In genomic region chr19:15253076-15253475, GRCh38 we compare ENCODE assay signal across 12 cellular contexts. TPM values are rescaled to one million over a fixed set of nuclear protein-coding genes. Genes with fewer than 3 reads are reported as not detected.
DNase-seq lines count a peak whose midpoint lies in the region; ATAC-seq and TF ChIP-seq lines count a peak whose summit lies in the region.
"Had no signal": no experiment of that assay in that cellular context is flagged by ENCODE, and none has a peak within 500 bp of the region (broad histone marks: within the 10 kb centered on the region; RNA-seq: fewer than 3 reads in every experiment).

No MANE protein-coding gene starts in this region.

- peaks cover 52 to 64% (median 60%) of the 10 kb centered on the region in 9 donors for H3K4me1 ChIP-seq in heart right ventricle
- H3K4me1 ChIP-seq in psoas muscle = peaks cover 57% of the 10 kb centered on the region
- H3K4me1 ChIP-seq in uterus = peaks cover 31 to 47% of the 10 kb centered on the region in 2 donors

- no peak for TF ChIP-seq CTCF in heart right ventricle (IDR thresholded peaks at IDR 0.05)
- TF ChIP-seq CTCF in psoas muscle (IDR thresholded peaks at IDR 0.05) = no peak
- TF ChIP-seq CTCF in uterus (IDR thresholded peaks at IDR 0.05) = no peak

- no peak for DNase-seq in heart right ventricle
- DNase-seq in Right ventricle myocardium inferior (ENCODE audit: missing footprints) = no peak
- DNase-seq in psoas muscle = no peak
- DNase-seq in uterus = no peak
- DNase-seq in cerebellum (ENCODE audit: low spot score) = no peak
- no peak for DNase-seq in erythroblast (lab: John Stamatoyannopoulos, UW)
- no peak for DNase-seq in middle frontal gyrus (ENCODE audit: extremely low spot score, low spot score)
- DNase-seq: amniotic stem cell, T-helper 17 cell had no signal

- H3K27me3 ChIP-seq in heart right ventricle (no peaks in the 10 kb centered on the region), psoas muscle (ENCODE audit: insufficient read depth in 3 of 3, low read length in 2 of 3) (no peaks in the 10 kb centered on the region), uterus (no peaks in the 10 kb centered on the region)

- ATAC-seq in heart right ventricle = no peak
- no peak for ATAC-seq in Right ventricle myocardium inferior
- no peak for ATAC-seq in psoas muscle
- ATAC-seq: T-helper 17 cell had no signal

- H3K27ac ChIP-seq in heart right ventricle (peak overlapping the region in 9 of 10 donors; percentile 72 to 94 (median 92)), cingulate gyrus (ENCODE audit: low read depth, low read length) (peak overlapping the region; percentile 55), psoas muscle (peak overlapping the region; percentile 91), uterus (peak overlapping the region; percentile 83 to 89)

- peaks cover 9 to 89% (median 51%) of the 10 kb centered on the region in 9 donors for H3K36me3 ChIP-seq in heart right ventricle
- H3K36me3 ChIP-seq in psoas muscle (ENCODE audit: insufficient read depth in 1 of 2, low read depth in 1 of 2) = peaks cover 8 to 64% of the 10 kb centered on the region in 2 donors
- no peaks in the 10 kb centered on the region for H3K36me3 ChIP-seq in uterus

- H3K9me3 ChIP-seq in heart right ventricle (no peaks in the 10 kb centered on the region), psoas muscle (no peaks in the 10 kb centered on the region), uterus (no peaks in the 10 kb centered on the region)

- 79 to 82% methylated on average over 8 of the region's 8 CpGs for WGBS in heart right ventricle, 2 donors
- WGBS in psoas muscle, 3 donors = 38 to 63% (median 50%) methylated on average over 8 of the region's 8 CpGs

- no peak overlapping the region for H3K4me3 ChIP-seq in heart right ventricle
- no peak overlapping the region for H3K4me3 ChIP-seq in psoas muscle
- H3K4me3 ChIP-seq in uterus = no peak overlapping the region

- intact Hi-C loops in heart right ventricle (cut with DNase I) = loop anchor here in 6 of 10 donors (5.0 to 10.0 kb wide), 4 partner anchors 56 to 164 kb away; partner anchors contain the start of genes SYDE1 (in 2 of the 6) and AKAP8L (in 1 of the 6)
- intact Hi-C loops in Right ventricle myocardium inferior (cut with DNase I) = loop anchor here (5.0 to 10.0 kb wide), 3 partner anchors 56 to 138 kb away; no protein-coding TSS in a partner anchor
- intact Hi-C loops in psoas muscle (cut with DNase I) = loop anchor here (5.0 to 10.0 kb wide), 2 partner anchors 76 to 182 kb away; no protein-coding TSS in a partner anchor
- intact Hi-C loops in uterus (cut with DNase I; ENCODE audit: low total_unique reads) = loop anchor here (10.0 kb wide), 1 partner anchor 58 kb away; no protein-coding TSS in a partner anchor

- no peak for TF ChIP-seq POLR2A in uterus (IDR thresholded peaks at IDR 0.05)
- TF ChIP-seq POLR2A in erythroblast (IDR thresholded peaks at IDR 0.05; ENCODE audit: low read length) = no peak

RNA-seq across cellular contexts. Expression of gene EPHX3, which starts 20.8 kb away (rescaled TPM):
- under 1 TPM in 5 of 10 donors, not detected in 5; 0.15 to 0.32 (median 0.17) TPM for total RNA-seq in heart right ventricle
- polyA plus RNA-seq in heart right ventricle = under 1 TPM in 1 of 2 donors, not detected in 1; 0.20 TPM
- 0.14 TPM for total RNA-seq in Right ventricle myocardium inferior
- total RNA-seq in psoas muscle = under 1 TPM in 2 of 4 donors, not detected in 2; 0.19 to 0.20 TPM
- under 1 TPM; 0.05 to 0.20 (median 0.08) TPM for polyA plus RNA-seq in psoas muscle
- total RNA-seq in uterus = under 1 TPM in 2 of 4 donors, not detected in 2; 0.35 to 0.64 TPM
- 0.18 TPM for total RNA-seq in cerebellum
- total RNA-seq: RPMI7951, T-helper 17 cell had no signal
- polyA plus RNA-seq: IgD-negative memory B cell had no signal

RNA-seq across cellular contexts. Expression of gene NOTCH3, which starts 52.3 kb away (rescaled TPM):
- total RNA-seq in heart right ventricle = 10 to 100 TPM; 21.4 to 45.5 (median 35.3) TPM
- polyA plus RNA-seq in heart right ventricle = 10 to 100 TPM; 18.7 to 21.9 TPM
- 28.5 TPM for total RNA-seq in Right ventricle myocardium inferior
- total RNA-seq in psoas muscle = 10 to 100 TPM; 29.4 to 80.8 (median 34.0) TPM
- 10 to 100 TPM in 1 of 3 donors, 1 to 10 TPM in 2; 8.2 to 11.6 (median 8.8) TPM for polyA plus RNA-seq in psoas muscle
- 100 to 1,000 TPM in 2 of 4 donors, 10 to 100 TPM in 1, 1 to 10 TPM in 1; 9.4 to 166 (median 96.9) TPM for total RNA-seq in uterus
- total RNA-seq in cerebellum = 28.7 TPM
- polyA plus RNA-seq: IgD-negative memory B cell had no signal
